In the genomic region with DNA sequence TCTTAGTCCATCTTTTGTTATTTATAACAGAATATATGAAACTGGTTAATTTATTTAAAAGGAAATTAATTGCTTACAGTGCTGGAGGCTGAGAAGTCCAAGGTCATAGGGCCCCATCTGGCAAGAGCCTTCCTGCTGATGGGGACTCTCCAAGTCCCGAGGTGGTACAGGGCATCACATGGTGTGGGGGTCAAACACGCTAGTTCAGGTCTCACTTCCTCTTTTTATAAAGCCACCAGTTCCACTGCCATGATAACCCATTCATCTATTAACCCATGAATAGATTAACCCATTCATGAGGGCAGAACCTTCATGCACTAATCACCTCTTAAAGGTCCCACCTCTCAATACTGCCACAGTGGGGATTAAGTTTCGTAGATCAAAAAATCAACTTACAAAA, we compare ENCODE assay signal across 16 cellular contexts.
A peak's percentile ranks its signal among the peaks of the same experiment; 100 is the strongest.
DNase-seq lines count a peak whose midpoint lies in the region; ATAC-seq, FAIRE-seq and TF ChIP-seq lines count a peak whose summit lies in the region.
"Had no signal": no experiment of that assay in that cellular context is flagged by ENCODE, and none has a peak within 500 bp of the region (broad histone marks: within the 10 kb centered on the region; RNA-seq: fewer than 3 reads in every experiment).

No MANE protein-coding gene starts in this region.

- no peak for FAIRE-seq in GM12891 (lab: Jason Lieb, UNC)
- FAIRE-seq: A204.1, GM19239 had no signal

- no peak for DNase-seq in GM12891 (ENCODE audit: insufficient read length, low spot score)
- no peak for DNase-seq in NCI-H510A treated with DMSO at 0.1 percent for 48 hours (lab: John Stamatoyannopoulos, UW)
- no peak for DNase-seq in hippocampal formation (lab: John Stamatoyannopoulos, UW)
- DNase-seq in NCI-H1048 (lab: John Stamatoyannopoulos, UW) = no peak
- no peak for DNase-seq in activated T-cell treated with anti-CD3 and anti-CD28 coated beads, Interleukin-2, amount 50 U/mL, for 1 hour
- DNase-seq: activated naive CD4-positive, alpha-beta T cell treated with anti-CD3 and anti-CD28 coated beads, Interleukin-2, amount 50 U/mL, for 16 hours; GF-D8; NCI-H1092 treated with DMSO at 0.1 percent for 48 hours; NCI-H345; PC-3 had no signal

- no peak for TF ChIP-seq POLR2A in GM12891 (IDR thresholded peaks at IDR 0.05; ENCODE audit: low read depth, low read length)

- ATAC-seq in GM19452 (IDR thresholded peaks at IDR 0.05; ENCODE audit: unreplicated experiment) (peak; percentile 84), HG02885 (IDR thresholded peaks at IDR 0.05; ENCODE audit: poor library complexity, unreplicated experiment) (peak; percentile 71), HG03460 (IDR thresholded peaks at IDR 0.05; ENCODE audit: unreplicated experiment) (peak; percentile 92)
- ATAC-seq: left lobe of liver, PC-3 had no signal

TF ChIP-seq in GM12891, 5 proteins besides CTCF, POLR2A, EP300 and RAD21:
- peak; percentile 88 for TF ChIP-seq SPI1 (IDR thresholded peaks at IDR 0.05; ENCODE audit: low read depth, low read length)
- no peak for TF ChIP-seq PAX5 (IDR thresholded peaks at IDR 0.05; ENCODE audit: insufficient read depth, low read length, severe bottlenecking)
